8 cellular contexts compared by ENCODE assay signal in genomic region chr17:16304832-16305231, GRCh38. TPM values are rescaled to one million over a fixed set of nuclear protein-coding genes. Genes with fewer than 3 reads are reported as not detected.
DNase-seq lines count a peak whose midpoint lies in the region; ATAC-seq and TF ChIP-seq lines count a peak whose summit lies in the region.

No MANE protein-coding gene starts in this region.

- H2AFZ ChIP-seq in MM.1S (ENCODE audit: low read length), result no peak overlapping the region

- H3K4me3 Mint-ChIP-seq in neural crest cell, result no peak overlapping the region

- H3K9ac ChIP-seq in MM.1S (ENCODE audit: low read length) (no peak overlapping the region), adipocyte (ENCODE audit: low read length) (no peak overlapping the region)

- H3K4me1 ChIP-seq in MM.1S (ENCODE audit: low read length) (no peaks in the 10 kb centered on the region), adipocyte (ENCODE audit: control insufficient read depth, insufficient read depth, low read length) (no peaks in the 10 kb centered on the region)

- H3K27me3 ChIP-seq in MM.1S (replicated peaks; ENCODE audit: insufficient read depth, low read length) (no peaks in the 10 kb centered on the region), adipocyte (replicated peaks; ENCODE audit: control insufficient read depth, insufficient read depth, low read length) (no peaks in the 10 kb centered on the region)

- peaks cover 4% of the 10 kb centered on the region for H3K4me1 Mint-ChIP-seq in neural crest cell

- H3K79me2 ChIP-seq in MM.1S (ENCODE audit: low read length), result no peaks in the 10 kb centered on the region

- no peaks in the 10 kb centered on the region for H3K9me3 Mint-ChIP-seq in neural crest cell

- H3K9me3 ChIP-seq in MM.1S (replicated peaks; ENCODE audit: insufficient read depth, low read length) (no peaks in the 10 kb centered on the region), adipocyte (ENCODE audit: control insufficient read depth, low read length) (no peaks in the 10 kb centered on the region)

- peak; percentile 3 for DNase-seq in NCI-H1092 treated with DMSO at 0.1 percent for 48 hours (lab: John Stamatoyannopoulos, UW)
- no peak for DNase-seq in NCI-H1092 (lab: John Stamatoyannopoulos, UW)
- no peak for DNase-seq in MM.1S
- peak; percentile 22 for DNase-seq in adipocyte (ENCODE audit: low read depth)
- DNase-seq in neural crest cell (ENCODE audit: low read depth, low spot score), result peak; percentile 17
- no peak for DNase-seq in GOT3 (lab: John Stamatoyannopoulos, UW)

- no peak overlapping the region for H3K27ac Mint-ChIP-seq in neural crest cell (ENCODE audit: unreplicated experiment)

- no peak overlapping the region for H3K27ac ChIP-seq in MM.1S (ENCODE audit: low read length)

- ATAC-seq in HG02763 (IDR thresholded peaks at IDR 0.05; ENCODE audit: unreplicated experiment) (no peak), HG02588 (IDR thresholded peaks at IDR 0.05; ENCODE audit: unreplicated experiment) (no peak)

- no peaks in the 10 kb centered on the region for H4K20me1 ChIP-seq in MM.1S (ENCODE audit: insufficient read depth, low read length)

- no peak overlapping the region for H3K4me3 ChIP-seq in MM.1S (ENCODE audit: low read length)
- H3K4me3 ChIP-seq in adipocyte (ENCODE audit: low read length), result no peak overlapping the region

- H3K9me2 ChIP-seq in MM.1S (replicated peaks; ENCODE audit: insufficient read depth, low read length), result no peaks in the 10 kb centered on the region

- peak; percentile 21 for TF ChIP-seq CTCF in MM.1S (IDR thresholded peaks at IDR 0.05; ENCODE audit: low read length)
- peak; percentile 61 for TF ChIP-seq CTCF in neural crest cell (conservative IDR thresholded peaks at IDR 0.05)

- H3K4me2 ChIP-seq in MM.1S (ENCODE audit: low read depth, low read length), result no peak overlapping the region

- no peaks in the 10 kb centered on the region for H3K36me3 ChIP-seq in MM.1S (replicated peaks; ENCODE audit: insufficient read depth, low read length)
- H3K36me3 ChIP-seq in adipocyte (ENCODE audit: control insufficient read depth, insufficient read depth, low read length, severe bottlenecking), result peaks cover 19% of the 10 kb centered on the region

- H3K36me3 Mint-ChIP-seq in neural crest cell (ENCODE audit: low read depth), result peaks cover 7% of the 10 kb centered on the region

- no peaks in the 10 kb centered on the region for H3F3A ChIP-seq in MM.1S (ENCODE audit: insufficient read depth, low read length)

- H3K27me3 Mint-ChIP-seq in neural crest cell (ENCODE audit: low read depth), result no peaks in the 10 kb centered on the region

RNA-seq across cellular contexts. Expression of gene CENPV, which starts 48.4 kb away (rescaled TPM):
- total RNA-seq in neural crest cell, result 488 and 489 TPM in 2 replicates

Comparison
In these comparisons a context has a peak if more than half of its experiments do, and no peak if none do; other contexts are left out.
1. DNase-seq: peak in NCI-H1092 treated with DMSO at 0.1 percent for 48 hours (single experiment), adipocyte (single experiment) and neural crest cell (single experiment); none in NCI-H1092 (single experiment), MM.1S (single experiment) and GOT3 (single experiment).